16 cellular contexts compared by ENCODE assay signal in genomic region chr21:37339527-37339889, GRCh38. TPM values are rescaled to one million over a fixed set of nuclear protein-coding genes. Genes with fewer than 3 reads are reported as not detected.
DNase-seq lines count a peak whose midpoint lies in the region; ATAC-seq, FAIRE-seq and TF ChIP-seq lines count a peak whose summit lies in the region.
"Had no signal": no experiment of that assay in that cellular context is flagged by ENCODE, and none has a peak within 500 bp of the region (broad histone marks: within the 10 kb centered on the region; RNA-seq: fewer than 3 reads in every experiment).

No MANE protein-coding gene starts in this region.

- ATAC-seq in HG02885 (IDR thresholded peaks at IDR 0.05; ENCODE audit: poor library complexity, unreplicated experiment): no peak

- no peak for TF ChIP-seq CTCF in AG04450 (IDR thresholded peaks at IDR 0.05; ENCODE audit: low read depth, low read length)
- TF ChIP-seq CTCF in esophagus squamous epithelium (IDR thresholded peaks at IDR 0.05): no peak
- TF ChIP-seq CTCF in parathyroid adenoma (IDR thresholded peaks at IDR 0.05): no peak

- H3K9me3 ChIP-seq in AG04450 (ENCODE audit: control insufficient read depth, insufficient read depth, low read length): no peaks in the 10 kb centered on the region; the same call in 1 of the 2 replicates
- H3K9me3 ChIP-seq in SJSA1 (replicated peaks): no peaks in the 10 kb centered on the region
- no peaks in the 10 kb centered on the region for H3K9me3 ChIP-seq in esophagus squamous epithelium
- no peaks in the 10 kb centered on the region for H3K9me3 ChIP-seq in parathyroid adenoma (ENCODE audit: control insufficient read depth, low read length)
- H3K9me3 ChIP-seq: HAP-1, testis had no signal

- no peaks in the 10 kb centered on the region for H3K79me2 ChIP-seq in parathyroid adenoma

- H3K4me1 ChIP-seq in SJSA1 (replicated peaks): peaks cover 18% of the 10 kb centered on the region
- H3K4me1 ChIP-seq in esophagus squamous epithelium: peaks cover 0 to 25% (median 6%) of the 10 kb centered on the region in 3 donors
- H3K4me1 ChIP-seq in parathyroid adenoma: no peaks in the 10 kb centered on the region
- H3K4me1 ChIP-seq: HAP-1 had no signal

- POLR2A ChIA-PET in AG04450 (lab: Yijun Ruan, JAX): no interaction called here

- intact Hi-C loops in esophagus squamous epithelium (cut with DNase I): no loop called here

- FAIRE-seq in H54 (lab: Jason Lieb, UNC): no peak
- FAIRE-seq: TTC549 had no signal

- no peak overlapping the region for H3K9ac ChIP-seq in parathyroid adenoma

- WGBS in esophagus squamous epithelium, 2 donors: 33 to 57% methylated on average over 1 of the region's 1 CpG

- peak overlapping the region; percentile 70 for H2AFZ ChIP-seq in parathyroid adenoma

- DNase-seq in AG04450 (ENCODE audit: low read depth, low spot score) (no peak), SJSA1 (ENCODE audit: low read depth in 1 of 2, low spot score in 2 of 2) (no peak), esophagus squamous epithelium (lab: John Stamatoyannopoulos, UW) (no peak), H54 (ENCODE audit: insufficient read length, low spot score) (no peak), putamen (ENCODE audit: low spot score) (no peak)
- no peak for DNase-seq in effector CD8-positive, alpha-beta T cell (lab: John Stamatoyannopoulos, UW)
- DNase-seq: activated CD4-positive, alpha-beta T cell treated with anti-CD3 and anti-CD28 coated beads, Interleukin-2, amount 50 U/mL, for 48 hours; AML-193; effector CD4-positive, alpha-beta T cell; NCI-H2107; stimulated activated CD4-positive, alpha-beta T cell treated with anti-CD3 and anti-CD28 coated beads, Interleukin-12 subunit alpha, Interleukin-12 subunit beta, amount 100 ng/mL, for 4 hours; testis had no signal

- TF ChIP-seq POLR2A in esophagus squamous epithelium (IDR thresholded peaks at IDR 0.05): no peak
- TF ChIP-seq POLR2A in H54 (IDR thresholded peaks at IDR 0.05; ENCODE audit: low read depth, low read length): no peak

- H3K36me3 ChIP-seq in SJSA1 (no peaks in the 10 kb centered on the region), esophagus squamous epithelium (no peaks in the 10 kb centered on the region), parathyroid adenoma (ENCODE audit: control insufficient read depth, insufficient read depth, low read length) (no peaks in the 10 kb centered on the region)
- H3K36me3 ChIP-seq: HAP-1 had no signal

- H3K27ac ChIP-seq in AG04450 (ENCODE audit: low read depth, low read length) (peak overlapping the region; percentile 94), SJSA1 (peak overlapping the region; percentile 84), esophagus squamous epithelium (peak overlapping the region in 3 of 4 donors; percentile 25 to 71 (median 66)), parathyroid adenoma (peak overlapping the region; percentile 62)

- H3K4me3 ChIP-seq in AG04450 (ENCODE audit: low read depth, low read length) (no peak overlapping the region), SJSA1 (no peak overlapping the region), esophagus squamous epithelium (no peak overlapping the region), parathyroid adenoma (ENCODE audit: low read depth, low read length) (no peak overlapping the region)
- H3K4me3 ChIP-seq: HAP-1, testis had no signal

- CTCF ChIA-PET in AG04450 (lab: Charles Lee): no interaction called here

- H3K27me3 ChIP-seq in AG04450 (ENCODE audit: control insufficient read depth, insufficient read depth, low read length) (no peaks in the 10 kb centered on the region), SJSA1 (replicated peaks) (no peaks in the 10 kb centered on the region), esophagus squamous epithelium (no peaks in the 10 kb centered on the region), parathyroid adenoma (ENCODE audit: control insufficient read depth, insufficient read depth, low read length) (no peaks in the 10 kb centered on the region)
- H3K27me3 ChIP-seq: testis had no signal

- no peak overlapping the region for H3K4me2 ChIP-seq in parathyroid adenoma (ENCODE audit: low read length)

RNA-seq across cellular contexts. Expression of gene DYRK1A, which starts 27.1 kb away (rescaled TPM):
- 32.6 and 33.1 TPM in 2 replicates for polyA plus RNA-seq in AG04450 (2011; rRNA removed)
- 85.1 and 90.2 TPM in 2 replicates for polyA minus RNA-seq in AG04450 (2011; rRNA and poly(A)+ RNA removed)
- total RNA-seq in SJSA1 (2014; rRNA removed; shearing (Covaris generic)): 39.3 and 51.3 TPM in 2 replicates
- total RNA-seq in esophagus squamous epithelium: 10 to 100 TPM; 37.8 to 61.0 (median 45.4) TPM
